1 cellular context compared by ENCODE assay signal in the genomic region with DNA sequence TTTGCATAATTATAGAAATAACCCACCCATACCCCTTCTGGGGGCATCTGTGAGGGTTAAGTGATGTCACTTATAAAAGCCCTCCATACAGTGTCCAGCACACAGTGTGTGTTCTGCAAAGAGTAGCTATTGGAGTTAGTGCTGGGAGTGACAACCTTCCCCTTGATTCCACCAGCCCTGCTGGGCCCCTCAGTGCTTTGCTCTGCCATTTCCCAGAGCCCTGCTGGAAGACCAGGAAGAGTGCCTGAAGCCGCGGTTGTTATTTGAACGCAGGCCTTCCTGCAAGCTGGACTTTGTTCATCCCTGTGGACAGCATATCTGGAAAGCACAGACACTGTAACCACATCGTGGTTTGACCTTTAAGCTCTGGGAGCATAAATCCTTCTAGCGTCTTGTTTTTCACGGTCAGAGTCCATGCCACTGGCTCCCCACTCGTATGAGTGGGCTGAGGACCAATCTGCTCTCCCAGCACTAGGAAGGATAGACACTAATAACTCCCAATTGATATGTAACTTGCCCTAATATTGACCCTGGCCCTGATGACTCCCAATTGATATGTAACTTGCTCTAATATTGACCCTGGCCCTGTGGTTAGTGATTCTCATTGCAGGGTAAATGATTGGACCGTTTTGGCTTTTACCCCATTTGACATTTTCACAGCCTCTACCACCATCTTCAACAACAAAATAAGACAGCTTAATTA.
TF ChIP-seq lines count a peak whose summit lies in the region.

No MANE protein-coding gene starts in this region.

TF ChIP-seq in HepG2, 621 proteins besides CTCF, POLR2A, EP300 and RAD21 (continued from another document and continues in another):
- TF ChIP-seq, protein P1, sequence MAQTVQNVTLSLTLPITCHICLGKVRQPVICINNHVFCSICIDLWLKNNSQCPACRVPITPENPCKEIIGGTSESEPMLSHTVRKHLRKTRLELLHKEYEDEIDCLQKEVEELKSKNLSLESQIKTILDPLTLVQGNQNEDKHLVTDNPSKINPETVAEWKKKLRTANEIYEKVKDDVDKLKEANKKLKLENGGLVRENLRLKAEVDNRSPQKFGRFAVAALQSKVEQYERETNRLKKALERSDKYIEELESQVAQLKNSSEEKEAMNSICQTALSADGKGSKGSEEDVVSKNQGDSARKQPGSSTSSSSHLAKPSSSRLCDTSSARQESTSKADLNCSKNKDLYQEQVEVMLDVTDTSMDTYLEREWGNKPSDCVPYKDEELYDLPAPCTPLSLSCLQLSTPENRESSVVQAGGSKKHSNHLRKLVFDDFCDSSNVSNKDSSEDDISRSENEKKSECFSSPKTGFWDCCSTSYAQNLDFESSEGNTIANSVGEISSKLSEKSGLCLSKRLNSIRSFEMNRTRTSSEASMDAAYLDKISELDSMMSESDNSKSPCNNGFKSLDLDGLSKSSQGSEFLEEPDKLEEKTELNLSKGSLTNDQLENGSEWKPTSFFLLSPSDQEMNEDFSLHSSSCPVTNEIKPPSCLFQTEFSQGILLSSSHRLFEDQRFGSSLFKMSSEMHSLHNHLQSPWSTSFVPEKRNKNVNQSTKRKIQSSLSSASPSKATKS (CRISPR knock-in tag; IDR thresholded peaks at IDR 0.05), result no peak
- TF ChIP-seq MAFG (CRISPR knock-in tag; IDR thresholded peaks at IDR 0.05), result no peak
- TF ChIP-seq, protein P2, sequence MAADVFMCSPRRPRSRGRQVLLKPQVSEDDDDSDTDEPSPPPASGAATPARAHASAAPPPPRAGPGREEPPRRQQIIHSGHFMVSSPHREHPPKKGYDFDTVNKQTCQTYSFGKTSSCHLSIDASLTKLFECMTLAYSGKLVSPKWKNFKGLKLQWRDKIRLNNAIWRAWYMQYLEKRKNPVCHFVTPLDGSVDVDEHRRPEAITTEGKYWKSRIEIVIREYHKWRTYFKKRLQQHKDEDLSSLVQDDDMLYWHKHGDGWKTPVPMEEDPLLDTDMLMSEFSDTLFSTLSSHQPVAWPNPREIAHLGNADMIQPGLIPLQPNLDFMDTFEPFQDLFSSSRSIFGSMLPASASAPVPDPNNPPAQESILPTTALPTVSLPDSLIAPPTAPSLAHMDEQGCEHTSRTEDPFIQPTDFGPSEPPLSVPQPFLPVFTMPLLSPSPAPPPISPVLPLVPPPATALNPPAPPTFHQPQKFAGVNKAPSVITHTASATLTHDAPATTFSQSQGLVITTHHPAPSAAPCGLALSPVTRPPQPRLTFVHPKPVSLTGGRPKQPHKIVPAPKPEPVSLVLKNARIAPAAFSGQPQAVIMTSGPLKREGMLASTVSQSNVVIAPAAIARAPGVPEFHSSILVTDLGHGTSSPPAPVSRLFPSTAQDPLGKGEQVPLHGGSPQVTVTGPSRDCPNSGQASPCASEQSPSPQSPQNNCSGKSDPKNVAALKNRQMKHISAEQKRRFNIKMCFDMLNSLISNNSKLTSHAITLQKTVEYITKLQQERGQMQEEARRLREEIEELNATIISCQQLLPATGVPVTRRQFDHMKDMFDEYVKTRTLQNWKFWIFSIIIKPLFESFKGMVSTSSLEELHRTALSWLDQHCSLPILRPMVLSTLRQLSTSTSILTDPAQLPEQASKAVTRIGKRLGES (CRISPR knock-in tag; IDR thresholded peaks at IDR 0.05; ENCODE audit: borderline replicate concordance), result no peak
- peak; percentile 83 for TF ChIP-seq KDM2A (CRISPR knock-in tag; IDR thresholded peaks at IDR 0.05; ENCODE audit: borderline replicate concordance, low read depth)
- TF ChIP-seq KLF6 (CRISPR knock-in tag; IDR thresholded peaks at IDR 0.05), result no peak
- TF ChIP-seq SNRNP70 (IDR thresholded peaks at IDR 0.05; ENCODE audit: low read depth, low read length), result no peak
- peak; percentile 56; the same call in 1 of the 2 replicates for TF ChIP-seq ZFP82 (CRISPR knock-in tag; IDR thresholded peaks at IDR 0.05; ENCODE audit: borderline replicate concordance)
- no peak for TF ChIP-seq DNMT1 (CRISPR knock-in tag; IDR thresholded peaks at IDR 0.05)
- no peak for TF ChIP-seq ZNF296 (CRISPR knock-in tag; conservative IDR thresholded peaks at IDR 0.05)
- TF ChIP-seq HOXD1 (CRISPR knock-in tag; IDR thresholded peaks at IDR 0.05), result peak; percentile 73; the same call in 1 of the 2 replicates
- no peak for TF ChIP-seq ZNF660 (CRISPR knock-in tag; IDR thresholded peaks at IDR 0.05; ENCODE audit: borderline replicate concordance, low read depth)
- TF ChIP-seq ZNF883 (CRISPR knock-in tag; IDR thresholded peaks at IDR 0.05; ENCODE audit: not compliant biosample characterization), result no peak
- peak; percentile 25; the same call in 1 of the 2 replicates for TF ChIP-seq ZNF335 (CRISPR knock-in tag; IDR thresholded peaks at IDR 0.05)
- TF ChIP-seq EED (CRISPR knock-in tag; IDR thresholded peaks at IDR 0.05), result no peak
- no peak for TF ChIP-seq SRY (CRISPR knock-in tag; IDR thresholded peaks at IDR 0.05)
- peak; percentile 92; the same call in 1 of the 2 replicates for TF ChIP-seq ZNF232 (CRISPR knock-in tag; IDR thresholded peaks at IDR 0.05; ENCODE audit: borderline replicate concordance)
- TF ChIP-seq FIP1L1 (IDR thresholded peaks at IDR 0.05; ENCODE audit: borderline replicate concordance, insufficient read depth, low read depth, low read length), result no peak
- TF ChIP-seq ARNT (IDR thresholded peaks at IDR 0.05), result no peak
- TF ChIP-seq, protein P3, sequence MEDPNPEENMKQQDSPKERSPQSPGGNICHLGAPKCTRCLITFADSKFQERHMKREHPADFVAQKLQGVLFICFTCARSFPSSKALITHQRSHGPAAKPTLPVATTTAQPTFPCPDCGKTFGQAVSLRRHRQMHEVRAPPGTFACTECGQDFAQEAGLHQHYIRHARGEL (CRISPR knock-in tag; IDR thresholded peaks at IDR 0.05), result no peak
- peak; percentile 77; the same call in 1 of the 2 replicates for TF ChIP-seq ISL2 (CRISPR knock-in tag; IDR thresholded peaks at IDR 0.05)
- TF ChIP-seq NBN (conservative IDR thresholded peaks at IDR 0.05), result no peak
- peak; percentile 8; the same call in 1 of the 2 replicates for TF ChIP-seq CHD2 (IDR thresholded peaks at IDR 0.05; ENCODE audit: low read depth, low read length)
- TF ChIP-seq ATF7-NPFF (CRISPR knock-in tag; IDR thresholded peaks at IDR 0.05; ENCODE audit: low read depth), result no peak
- TF ChIP-seq KDM5B (CRISPR knock-in tag; IDR thresholded peaks at IDR 0.05; ENCODE audit: borderline replicate concordance), result no peak
- TF ChIP-seq, protein P4, sequence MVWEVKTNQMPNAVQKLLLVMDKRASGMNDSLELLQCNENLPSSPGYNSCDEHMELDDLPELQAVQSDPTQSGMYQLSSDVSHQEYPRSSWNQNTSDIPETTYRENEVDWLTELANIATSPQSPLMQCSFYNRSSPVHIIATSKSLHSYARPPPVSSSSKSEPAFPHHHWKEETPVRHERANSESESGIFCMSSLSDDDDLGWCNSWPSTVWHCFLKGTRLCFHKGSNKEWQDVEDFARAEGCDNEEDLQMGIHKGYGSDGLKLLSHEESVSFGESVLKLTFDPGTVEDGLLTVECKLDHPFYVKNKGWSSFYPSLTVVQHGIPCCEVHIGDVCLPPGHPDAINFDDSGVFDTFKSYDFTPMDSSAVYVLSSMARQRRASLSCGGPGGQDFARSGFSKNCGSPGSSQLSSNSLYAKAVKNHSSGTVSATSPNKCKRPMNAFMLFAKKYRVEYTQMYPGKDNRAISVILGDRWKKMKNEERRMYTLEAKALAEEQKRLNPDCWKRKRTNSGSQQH (CRISPR knock-in tag; IDR thresholded peaks at IDR 0.05; ENCODE audit: low read depth), result peak; percentile 78; the same call in 1 of the 2 replicates
- TF ChIP-seq ZSCAN29 (CRISPR knock-in tag; conservative IDR thresholded peaks at IDR 0.05), result peak; percentile 54; the same call in 1 of the 2 replicates
- TF ChIP-seq ZNF3 (CRISPR knock-in tag; IDR thresholded peaks at IDR 0.05), result no peak
- no peak for TF ChIP-seq SYNCRIP (IDR thresholded peaks at IDR 0.05; ENCODE audit: insufficient read depth, low read depth, low read length)
- TF ChIP-seq BORCS8-MEF2B (CRISPR knock-in tag; IDR thresholded peaks at IDR 0.05), result peak; percentile 86
- TF ChIP-seq NCOR1 (IDR thresholded peaks at IDR 0.05; ENCODE audit: borderline replicate concordance, low read length), result peak; percentile 97
- TF ChIP-seq ZNF333 (CRISPR knock-in tag; IDR thresholded peaks at IDR 0.05; ENCODE audit: borderline replicate concordance), result no peak; the same call in 1 of the 2 replicates
- TF ChIP-seq KAT7 (CRISPR knock-in tag; IDR thresholded peaks at IDR 0.05; ENCODE audit: borderline replicate concordance), result no peak; the same call in 1 of the 2 replicates
- peak; percentile 92 for TF ChIP-seq ASH2L (IDR thresholded peaks at IDR 0.05; ENCODE audit: insufficient read length, low read depth, low read length)
- TF ChIP-seq CREM (IDR thresholded peaks at IDR 0.05), result peak; percentile 75
- no peak for TF ChIP-seq CREM (CRISPR knock-in tag; IDR thresholded peaks at IDR 0.05)
- no peak for TF ChIP-seq SCMH1 (CRISPR knock-in tag; IDR thresholded peaks at IDR 0.05; ENCODE audit: borderline replicate concordance)
- TF ChIP-seq ZNF879 (CRISPR knock-in tag; IDR thresholded peaks at IDR 0.05), result no peak
- no peak for TF ChIP-seq KAT2B (IDR thresholded peaks at IDR 0.05; ENCODE audit: borderline replicate concordance, low read depth, low read length)
- TF ChIP-seq ARNT2 (CRISPR knock-in tag; IDR thresholded peaks at IDR 0.05; ENCODE audit: low read depth), result 0 out of 2 replicates have a peak, but pooled peaks have one; percentile 45
- TF ChIP-seq ZNF24 (IDR thresholded peaks at IDR 0.05), result no peak
- TF ChIP-seq, protein P5, sequence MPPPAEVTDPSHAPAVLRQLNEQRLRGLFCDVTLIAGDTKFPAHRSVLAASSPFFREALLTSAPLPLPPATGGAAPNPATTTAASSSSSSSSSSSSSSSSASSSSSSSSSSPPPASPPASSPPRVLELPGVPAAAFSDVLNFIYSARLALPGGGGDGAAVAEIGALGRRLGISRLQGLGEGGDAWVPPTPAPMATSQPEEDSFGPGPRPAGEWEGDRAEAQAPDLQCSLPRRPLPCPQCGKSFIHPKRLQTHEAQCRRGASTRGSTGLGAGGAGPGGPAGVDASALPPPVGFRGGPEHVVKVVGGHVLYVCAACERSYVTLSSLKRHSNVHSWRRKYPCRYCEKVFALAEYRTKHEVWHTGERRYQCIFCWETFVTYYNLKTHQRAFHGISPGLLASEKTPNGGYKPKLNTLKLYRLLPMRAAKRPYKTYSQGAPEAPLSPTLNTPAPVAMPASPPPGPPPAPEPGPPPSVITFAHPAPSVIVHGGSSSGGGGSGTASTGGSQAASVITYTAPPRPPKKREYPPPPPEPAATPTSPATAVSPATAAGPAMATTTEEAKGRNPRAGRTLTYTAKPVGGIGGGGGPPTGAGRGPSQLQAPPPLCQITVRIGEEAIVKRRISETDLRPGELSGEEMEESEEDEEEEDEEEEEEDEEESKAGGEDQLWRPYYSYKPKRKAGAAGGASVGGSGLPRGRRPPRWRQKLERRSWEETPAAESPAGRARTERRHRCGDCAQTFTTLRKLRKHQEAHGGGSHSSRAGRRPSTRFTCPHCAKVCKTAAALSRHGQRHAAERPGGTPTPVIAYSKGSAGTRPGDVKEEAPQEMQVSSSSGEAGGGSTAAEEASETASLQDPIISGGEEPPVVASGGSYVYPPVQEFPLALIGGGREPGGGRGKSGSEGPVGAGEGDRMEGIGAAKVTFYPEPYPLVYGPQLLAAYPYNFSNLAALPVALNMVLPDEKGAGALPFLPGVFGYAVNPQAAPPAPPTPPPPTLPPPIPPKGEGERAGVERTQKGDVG (CRISPR knock-in tag; IDR thresholded peaks at IDR 0.05; ENCODE audit: borderline replicate concordance), result no peak
- TF ChIP-seq ZSCAN21 (CRISPR knock-in tag; IDR thresholded peaks at IDR 0.05; ENCODE audit: borderline replicate concordance), result peak; percentile 55; the same call in 1 of the 2 replicates
- TF ChIP-seq SMARCE1 (IDR thresholded peaks at IDR 0.05; ENCODE audit: borderline replicate concordance), result no peak
- peak; percentile 95; the same call in 1 of the 2 replicates for TF ChIP-seq ZNF549 (CRISPR knock-in tag; IDR thresholded peaks at IDR 0.05)
- peak; percentile 81 for TF ChIP-seq WIZ (CRISPR knock-in tag; IDR thresholded peaks at IDR 0.05)
- no peak for TF ChIP-seq MBNL3 (CRISPR knock-in tag; conservative IDR thresholded peaks at IDR 0.05)
- 0 out of 2 replicates have a peak, but pooled peaks have one; percentile 31 for TF ChIP-seq SALL2 (CRISPR knock-in tag; IDR thresholded peaks at IDR 0.05)
- 0 out of 2 replicates have a peak, but pooled peaks have one; percentile 40 for TF ChIP-seq ZNF780A (CRISPR knock-in tag; IDR thresholded peaks at IDR 0.05)
- peak; percentile 74 for TF ChIP-seq MTA1 (CRISPR knock-in tag; IDR thresholded peaks at IDR 0.05; ENCODE audit: borderline replicate concordance)
- TF ChIP-seq ADNP (CRISPR knock-in tag; IDR thresholded peaks at IDR 0.05), result peak; percentile 82
- no peak for TF ChIP-seq ZNF530 (CRISPR knock-in tag; IDR thresholded peaks at IDR 0.05; ENCODE audit: low read depth)
- TF ChIP-seq, protein P6, sequence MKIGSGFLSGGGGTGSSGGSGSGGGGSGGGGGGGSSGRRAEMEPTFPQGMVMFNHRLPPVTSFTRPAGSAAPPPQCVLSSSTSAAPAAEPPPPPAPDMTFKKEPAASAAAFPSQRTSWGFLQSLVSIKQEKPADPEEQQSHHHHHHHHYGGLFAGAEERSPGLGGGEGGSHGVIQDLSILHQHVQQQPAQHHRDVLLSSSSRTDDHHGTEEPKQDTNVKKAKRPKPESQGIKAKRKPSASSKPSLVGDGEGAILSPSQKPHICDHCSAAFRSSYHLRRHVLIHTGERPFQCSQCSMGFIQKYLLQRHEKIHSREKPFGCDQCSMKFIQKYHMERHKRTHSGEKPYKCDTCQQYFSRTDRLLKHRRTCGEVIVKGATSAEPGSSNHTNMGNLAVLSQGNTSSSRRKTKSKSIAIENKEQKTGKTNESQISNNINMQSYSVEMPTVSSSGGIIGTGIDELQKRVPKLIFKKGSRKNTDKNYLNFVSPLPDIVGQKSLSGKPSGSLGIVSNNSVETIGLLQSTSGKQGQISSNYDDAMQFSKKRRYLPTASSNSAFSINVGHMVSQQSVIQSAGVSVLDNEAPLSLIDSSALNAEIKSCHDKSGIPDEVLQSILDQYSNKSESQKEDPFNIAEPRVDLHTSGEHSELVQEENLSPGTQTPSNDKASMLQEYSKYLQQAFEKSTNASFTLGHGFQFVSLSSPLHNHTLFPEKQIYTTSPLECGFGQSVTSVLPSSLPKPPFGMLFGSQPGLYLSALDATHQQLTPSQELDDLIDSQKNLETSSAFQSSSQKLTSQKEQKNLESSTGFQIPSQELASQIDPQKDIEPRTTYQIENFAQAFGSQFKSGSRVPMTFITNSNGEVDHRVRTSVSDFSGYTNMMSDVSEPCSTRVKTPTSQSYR (CRISPR knock-in tag; IDR thresholded peaks at IDR 0.05; ENCODE audit: borderline replicate concordance), result peak; percentile 59; the same call in 1 of the 2 replicates
- no peak for TF ChIP-seq POLR2AphosphoS2 (IDR thresholded peaks at IDR 0.05; ENCODE audit: low read depth, low read length)
- TF ChIP-seq, protein P7, sequence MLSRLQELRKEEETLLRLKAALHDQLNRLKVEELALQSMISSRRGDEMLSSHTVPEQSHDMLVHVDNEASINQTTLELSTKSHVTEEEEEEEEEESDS (CRISPR knock-in tag; IDR thresholded peaks at IDR 0.05; ENCODE audit: borderline replicate concordance), result no peak
